In genomic region chr11:75031224-75031753, GRCh38 we compare ENCODE assay signal across 9 cellular contexts. TPM values are rescaled to one million over a fixed set of nuclear protein-coding genes. Genes with fewer than 3 reads are reported as not detected.
DNase-seq lines count a peak whose midpoint lies in the region; ATAC-seq and TF ChIP-seq lines count a peak whose summit lies in the region.
"Had no signal": no experiment of that assay in that cellular context is flagged by ENCODE, and none has a peak within 500 bp of the region (broad histone marks: within the 10 kb centered on the region; RNA-seq: fewer than 3 reads in every experiment).

No MANE protein-coding gene starts in this region.

- no peaks in the 10 kb centered on the region for H3K36me3 Mint-ChIP-seq in activated CD4-positive, alpha-beta T cell treated with anti-CD3 and anti-CD28 coated beads, Interleukin-2, amount 10 ng/mL, durations not matched to agents 7 days and 5 days (ENCODE audit: low read depth)
- H3K36me3 Mint-ChIP-seq: activated naive CD8-positive, alpha-beta T cell had no signal

- H3K4me3 Mint-ChIP-seq in activated CD4-positive, alpha-beta T cell treated with anti-CD3 and anti-CD28 coated beads, Interleukin-2, amount 10 ng/mL, durations not matched to agents 7 days and 5 days = no peak overlapping the region
- H3K4me3 Mint-ChIP-seq: activated naive CD8-positive, alpha-beta T cell had no signal

- CTCF ChIA-PET in activated CD4-positive, alpha-beta T cell treated with anti-CD3 and anti-CD28 coated beads, Interleukin-2, amount 10 ng/mL, durations not matched to agents 7 days and 5 days (lab: Charles Lee) = interaction anchor here (0.6 to 1.7 kb wide), 5 partner anchors 8 to 210 kb away, joined by 3 to 6 read pairs (median 4); no protein-coding TSS in a partner anchor

- DNase-seq in EL = peak; percentile 89
- peak; percentile 4 to 40 for DNase-seq in SJSA1 (ENCODE audit: low read depth in 1 of 2, low spot score in 2 of 2)
- DNase-seq in fibroblast of mammary gland (ENCODE audit: low read depth) = peak; percentile 96
- DNase-seq in pulmonary artery endothelial cell (ENCODE audit: low read depth, low spot score) = peak; percentile 55
- no peak for DNase-seq in activated CD4-positive, alpha-beta T cell treated with anti-CD3 and anti-CD28 coated beads, Interleukin-2, amount 10 ng/mL, durations not matched to agents 7 days and 5 days

- H3K4me1 Mint-ChIP-seq in activated CD4-positive, alpha-beta T cell treated with anti-CD3 and anti-CD28 coated beads, Interleukin-2, amount 10 ng/mL, durations not matched to agents 7 days and 5 days = peaks cover 4% of the 10 kb centered on the region

- H3K27ac ChIP-seq in SJSA1 = no peak overlapping the region

- ATAC-seq in GM19397 (IDR thresholded peaks at IDR 0.05; ENCODE audit: unreplicated experiment) (no peak), GM21367 (IDR thresholded peaks at IDR 0.05; ENCODE audit: unreplicated experiment) (no peak), HG03039 (IDR thresholded peaks at IDR 0.05; ENCODE audit: unreplicated experiment) (no peak)

- no peak overlapping the region for H3K4me3 ChIP-seq in SJSA1
- no peak overlapping the region for H3K4me3 ChIP-seq in fibroblast of mammary gland (ENCODE audit: control insufficient read depth, low read depth, low read length)

- H3K9me3 Mint-ChIP-seq in activated CD4-positive, alpha-beta T cell treated with anti-CD3 and anti-CD28 coated beads, Interleukin-2, amount 10 ng/mL, durations not matched to agents 7 days and 5 days = no peaks in the 10 kb centered on the region

- H3K27ac Mint-ChIP-seq in activated CD4-positive, alpha-beta T cell treated with anti-CD3 and anti-CD28 coated beads, Interleukin-2, amount 10 ng/mL, durations not matched to agents 7 days and 5 days = no peak overlapping the region
- H3K27ac Mint-ChIP-seq: activated naive CD8-positive, alpha-beta T cell had no signal

- H3K9me3 ChIP-seq in SJSA1 (replicated peaks) = no peaks in the 10 kb centered on the region

- H3K4me1 ChIP-seq in SJSA1 (replicated peaks) = peaks cover 6% of the 10 kb centered on the region

- no peaks in the 10 kb centered on the region for H3K36me3 ChIP-seq in SJSA1

- H3K27me3 Mint-ChIP-seq in activated CD4-positive, alpha-beta T cell treated with anti-CD3 and anti-CD28 coated beads, Interleukin-2, amount 10 ng/mL, durations not matched to agents 7 days and 5 days = no peaks in the 10 kb centered on the region
- H3K27me3 Mint-ChIP-seq: activated naive CD8-positive, alpha-beta T cell had no signal

- no peak for TF ChIP-seq CTCF in fibroblast of mammary gland (conservative IDR thresholded peaks at IDR 0.05; ENCODE audit: control insufficient read depth, insufficient read depth, low read depth, low read length)

- H3K27me3 ChIP-seq in SJSA1 (replicated peaks) = no peaks in the 10 kb centered on the region

- POLR2A ChIA-PET in activated CD4-positive, alpha-beta T cell treated with anti-CD3 and anti-CD28 coated beads, Interleukin-2, amount 10 ng/mL, durations not matched to agents 7 days and 5 days (lab: Charles Lee) = no interaction called here

RNA-seq across cellular contexts. Expression of gene NEU3, which starts 42.6 kb away (rescaled TPM):
- 3.2 and 5.7 TPM in 2 replicates for total RNA-seq in SJSA1 (2014; rRNA removed; shearing (Covaris generic))
- total RNA-seq in pulmonary artery endothelial cell = 5.2 and 6.9 TPM in 2 replicates
- 10 to 100 TPM; 10.9 to 12.5 TPM for total RNA-seq in activated CD4-positive, alpha-beta T cell treated with anti-CD3 and anti-CD28 coated beads, Interleukin-2, amount 10 ng/mL, durations not matched to agents 7 days and 5 days
